Comparison of ENCODE assay signal across 8 cellular contexts in the genomic region with DNA sequence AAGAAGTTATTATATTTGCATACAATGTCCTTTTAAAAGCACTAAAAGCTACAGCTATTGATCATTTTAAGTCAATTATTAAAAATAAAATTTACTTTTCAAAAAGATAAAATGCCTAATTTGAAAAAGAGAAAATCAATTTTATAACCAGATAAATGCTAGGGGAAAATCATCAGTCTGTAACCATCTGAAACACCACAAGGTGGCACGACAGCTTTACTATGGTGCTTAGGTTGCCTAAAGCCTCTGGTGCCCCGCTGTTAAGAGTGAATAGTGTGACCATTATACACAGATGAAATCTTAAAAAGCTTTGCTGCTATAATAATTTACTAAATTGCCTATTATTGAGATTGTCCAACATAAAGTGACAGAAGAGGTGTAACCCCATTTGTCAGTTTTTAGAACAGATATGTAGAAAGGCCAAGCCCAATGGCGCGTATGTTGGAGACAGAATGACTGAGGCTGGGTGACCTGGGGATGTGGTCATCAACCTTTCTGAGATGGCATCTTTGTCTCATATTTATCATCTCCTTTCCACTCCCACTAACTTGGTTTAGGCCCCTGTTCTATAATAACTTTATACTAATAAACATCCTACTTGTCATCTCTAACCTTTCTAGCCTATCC.
DNase-seq lines count a peak whose midpoint lies in the region; ATAC-seq and TF ChIP-seq lines count a peak whose summit lies in the region.

No MANE protein-coding gene starts in this region.

- no peak overlapping the region for H3K27ac Mint-ChIP-seq in activated CD4-positive, alpha-beta memory T cell treated with anti-CD3 and anti-CD28 coated beads for 36 hours
- H3K27ac Mint-ChIP-seq in activated CD4-positive, alpha-beta memory T cell treated with anti-CD3 and anti-CD28 coated beads, Interleukin-2, amount 10 ng/mL, durations not matched to agents 7 days and 5 days: no peak overlapping the region

- no peak overlapping the region for H3K4me3 ChIP-seq in prostate gland

- H3K27ac ChIP-seq in prostate gland: no peak overlapping the region

- peaks cover 12% of the 10 kb centered on the region for H3K27me3 Mint-ChIP-seq in activated CD4-positive, alpha-beta memory T cell treated with anti-CD3 and anti-CD28 coated beads for 36 hours
- H3K27me3 Mint-ChIP-seq in activated CD4-positive, alpha-beta memory T cell treated with anti-CD3 and anti-CD28 coated beads, Interleukin-2, amount 10 ng/mL, durations not matched to agents 7 days and 5 days: peaks cover 19% of the 10 kb centered on the region

- peak; percentile 76 for ATAC-seq in GM21390 (IDR thresholded peaks at IDR 0.05; ENCODE audit: unreplicated experiment)

- no peaks in the 10 kb centered on the region for H3K9me3 ChIP-seq in prostate gland

- no peaks in the 10 kb centered on the region for H3K4me1 ChIP-seq in prostate gland (replicated peaks)

- no peak overlapping the region for H3K4me3 Mint-ChIP-seq in activated CD4-positive, alpha-beta memory T cell treated with anti-CD3 and anti-CD28 coated beads for 36 hours
- no peak overlapping the region for H3K4me3 Mint-ChIP-seq in activated CD4-positive, alpha-beta memory T cell treated with anti-CD3 and anti-CD28 coated beads, Interleukin-2, amount 10 ng/mL, durations not matched to agents 7 days and 5 days

- POLR2A ChIA-PET in activated CD4-positive, alpha-beta memory T cell treated with anti-CD3 and anti-CD28 coated beads for 36 hours (lab: Charles Lee): no interaction called here
- POLR2A ChIA-PET in activated CD4-positive, alpha-beta memory T cell treated with anti-CD3 and anti-CD28 coated beads, Interleukin-2, amount 10 ng/mL, durations not matched to agents 7 days and 5 days (lab: Charles Lee): no interaction called here

- no peaks in the 10 kb centered on the region for H3K9me3 Mint-ChIP-seq in activated CD4-positive, alpha-beta memory T cell treated with anti-CD3 and anti-CD28 coated beads for 36 hours
- H3K9me3 Mint-ChIP-seq in activated CD4-positive, alpha-beta memory T cell treated with anti-CD3 and anti-CD28 coated beads, Interleukin-2, amount 10 ng/mL, durations not matched to agents 7 days and 5 days: no peaks in the 10 kb centered on the region

- intact Hi-C loops in activated CD4-positive, alpha-beta memory T cell treated with anti-CD3 and anti-CD28 coated beads for 36 hours (cut with micrococcal nuclease): loop anchor here (1.0 kb wide), 1 partner anchor 184 kb away; no protein-coding TSS in a partner anchor
- intact Hi-C loops in prostate gland (cut with DNase I): loop anchor here (2.0 kb wide), 1 partner anchor 184 kb away; no protein-coding TSS in a partner anchor

- no peaks in the 10 kb centered on the region for H3K36me3 ChIP-seq in prostate gland

- no peaks in the 10 kb centered on the region for H3K36me3 Mint-ChIP-seq in activated CD4-positive, alpha-beta memory T cell treated with anti-CD3 and anti-CD28 coated beads for 36 hours
- no peaks in the 10 kb centered on the region for H3K36me3 Mint-ChIP-seq in activated CD4-positive, alpha-beta memory T cell treated with anti-CD3 and anti-CD28 coated beads, Interleukin-2, amount 10 ng/mL, durations not matched to agents 7 days and 5 days (ENCODE audit: low read depth)

- WGBS in prostate gland: 68% methylated on average over 4 of the region's 4 CpGs

- H3K4me1 Mint-ChIP-seq in activated CD4-positive, alpha-beta memory T cell treated with anti-CD3 and anti-CD28 coated beads for 36 hours (ENCODE audit: low read depth): no peaks in the 10 kb centered on the region
- no peaks in the 10 kb centered on the region for H3K4me1 Mint-ChIP-seq in activated CD4-positive, alpha-beta memory T cell treated with anti-CD3 and anti-CD28 coated beads, Interleukin-2, amount 10 ng/mL, durations not matched to agents 7 days and 5 days

- no peaks in the 10 kb centered on the region for H3K27me3 ChIP-seq in prostate gland (replicated peaks; ENCODE audit: insufficient read depth)

- DNase-seq in activated CD4-positive, alpha-beta memory T cell treated with anti-CD3 and anti-CD28 coated beads for 36 hours: peak; percentile 21
- DNase-seq in activated CD4-positive, alpha-beta memory T cell treated with anti-CD3 and anti-CD28 coated beads, Interleukin-2, amount 10 ng/mL, durations not matched to agents 7 days and 5 days: no peak
- DNase-seq in HPDE6-E6E7 (ENCODE audit: extremely low spot score) (peak; percentile 40), SW480 (ENCODE audit: low spot score) (peak; percentile 36), fibroblast of the conjunctiva (ENCODE audit: low read depth) (peak; percentile 58), prostate gland (ENCODE audit: low spot score) (no peak), cortex of kidney (lab: John Stamatoyannopoulos, UW) (no peak)

- no peak for TF ChIP-seq POLR2A in prostate gland (IDR thresholded peaks at IDR 0.05)

- CTCF ChIA-PET in activated CD4-positive, alpha-beta memory T cell treated with anti-CD3 and anti-CD28 coated beads for 36 hours (lab: Charles Lee): interaction anchor here (0.7 to 8.7 kb wide), 16 partner anchors 10 to 523 kb away, joined by 3 to 140 read pairs (median 4); a partner anchor contains a TSS
- CTCF ChIA-PET in activated CD4-positive, alpha-beta memory T cell treated with anti-CD3 and anti-CD28 coated beads, Interleukin-2, amount 10 ng/mL, durations not matched to agents 7 days and 5 days (lab: Charles Lee): interaction anchor here (0.9 to 9.1 kb wide), 6 partner anchors 12 to 212 kb away, joined by 3 to 112 read pairs (median 4); a partner anchor contains a TSS

- peak; percentile 9 to 55 (median 32) for TF ChIP-seq CTCF in prostate gland (IDR thresholded peaks at IDR 0.05)

Comparison
In these comparisons a context has a peak if more than half of its experiments do, and no peak if none do; other contexts are left out.
1. DNase-seq: peak in activated CD4-positive, alpha-beta memory T cell treated with anti-CD3 and anti-CD28 coated beads for 36 hours (single experiment), HPDE6-E6E7 (single experiment), SW480 (single experiment) and fibroblast of the conjunctiva (single experiment); none in activated CD4-positive, alpha-beta memory T cell treated with anti-CD3 and anti-CD28 coated beads, Interleukin-2, amount 10 ng/mL, durations not matched to agents 7 days and 5 days (single experiment), prostate gland (single experiment) and cortex of kidney (single experiment).